ENCODE assay signal across 8 cellular contexts in genomic region chr9:116687074-116687761, GRCh38. TPM values are rescaled to one million over a fixed set of nuclear protein-coding genes. Genes with fewer than 3 reads are reported as not detected.
DNase-seq lines count a peak whose midpoint lies in the region; ATAC-seq and TF ChIP-seq lines count a peak whose summit lies in the region.

A gene with protein sequence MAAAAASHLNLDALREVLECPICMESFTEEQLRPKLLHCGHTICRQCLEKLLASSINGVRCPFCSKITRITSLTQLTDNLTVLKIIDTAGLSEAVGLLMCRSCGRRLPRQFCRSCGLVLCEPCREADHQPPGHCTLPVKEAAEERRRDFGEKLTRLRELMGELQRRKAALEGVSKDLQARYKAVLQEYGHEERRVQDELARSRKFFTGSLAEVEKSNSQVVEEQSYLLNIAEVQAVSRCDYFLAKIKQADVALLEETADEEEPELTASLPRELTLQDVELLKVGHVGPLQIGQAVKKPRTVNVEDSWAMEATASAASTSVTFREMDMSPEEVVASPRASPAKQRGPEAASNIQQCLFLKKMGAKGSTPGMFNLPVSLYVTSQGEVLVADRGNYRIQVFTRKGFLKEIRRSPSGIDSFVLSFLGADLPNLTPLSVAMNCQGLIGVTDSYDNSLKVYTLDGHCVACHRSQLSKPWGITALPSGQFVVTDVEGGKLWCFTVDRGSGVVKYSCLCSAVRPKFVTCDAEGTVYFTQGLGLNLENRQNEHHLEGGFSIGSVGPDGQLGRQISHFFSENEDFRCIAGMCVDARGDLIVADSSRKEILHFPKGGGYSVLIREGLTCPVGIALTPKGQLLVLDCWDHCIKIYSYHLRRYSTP (plus strand): TSS chr9:116687305. CDS start chr9:116697743, 10,438 bp downstream.

- peaks cover 6% of the 10 kb centered on the region for H3K36me3 Mint-ChIP-seq in activated CD4-positive, alpha-beta T cell treated with anti-CD3 and anti-CD28 coated beads, Interleukin-2, amount 10 ng/mL, durations not matched to agents 7 days and 5 days (ENCODE audit: low read depth)

- CTCF ChIA-PET in activated CD4-positive, alpha-beta T cell treated with anti-CD3 and anti-CD28 coated beads, Interleukin-2, amount 10 ng/mL, durations not matched to agents 7 days and 5 days (lab: Charles Lee), result no interaction called here

- POLR2A ChIA-PET in activated CD4-positive, alpha-beta T cell treated with anti-CD3 and anti-CD28 coated beads, Interleukin-2, amount 10 ng/mL, durations not matched to agents 7 days and 5 days (lab: Charles Lee), result no interaction called here

- DNase-seq in Ammon's horn (ENCODE audit: low spot score) (peak; percentile 92), NCI-H524 (lab: John Stamatoyannopoulos, UW) (peak; percentile 92 to 95), dedifferentiated amniotic fluid mesenchymal stem cell (ENCODE audit: extremely low spot score) (peak; percentile 86), left kidney (ENCODE audit: low read depth, low spot score) (peak; percentile 98)
- peak; percentile 93 for DNase-seq in activated CD4-positive, alpha-beta T cell treated with anti-CD3 and anti-CD28 coated beads, Interleukin-2, amount 10 ng/mL, durations not matched to agents 7 days and 5 days
- DNase-seq in stimulated activated CD4-positive, alpha-beta T cell treated with anti-CD3 and anti-CD28 coated beads, Interleukin-2, amount 100 ng/mL, for 24 hours, result peak; percentile 96

- H3K4me3 Mint-ChIP-seq in activated CD4-positive, alpha-beta T cell treated with anti-CD3 and anti-CD28 coated beads, Interleukin-2, amount 10 ng/mL, durations not matched to agents 7 days and 5 days, result peak within 1 kb of the TSS; percentile 85

- no peaks in the 10 kb centered on the region for H3K27me3 Mint-ChIP-seq in activated CD4-positive, alpha-beta T cell treated with anti-CD3 and anti-CD28 coated beads, Interleukin-2, amount 10 ng/mL, durations not matched to agents 7 days and 5 days

- peak; percentile 73 for TF ChIP-seq POLR2A in GM19099 (IDR thresholded peaks at IDR 0.05; ENCODE audit: extremely low read depth, insufficient read length, low read depth)

- peaks cover 50% of the 10 kb centered on the region for H3K4me1 Mint-ChIP-seq in activated CD4-positive, alpha-beta T cell treated with anti-CD3 and anti-CD28 coated beads, Interleukin-2, amount 10 ng/mL, durations not matched to agents 7 days and 5 days

- peaks cover 4% of the 10 kb centered on the region for H3K9me3 Mint-ChIP-seq in activated CD4-positive, alpha-beta T cell treated with anti-CD3 and anti-CD28 coated beads, Interleukin-2, amount 10 ng/mL, durations not matched to agents 7 days and 5 days

- peak within 1 kb of the TSS; percentile 91 for H3K27ac Mint-ChIP-seq in activated CD4-positive, alpha-beta T cell treated with anti-CD3 and anti-CD28 coated beads, Interleukin-2, amount 10 ng/mL, durations not matched to agents 7 days and 5 days

- peak; percentile 99 for ATAC-seq in HG03354 (IDR thresholded peaks at IDR 0.05; ENCODE audit: poor library complexity, severe bottlenecking, unreplicated experiment)

RNA-seq across cellular contexts. Expression of the gene that starts here (rescaled TPM):
- 10 to 100 TPM; 17.9 to 18.3 TPM for total RNA-seq in activated CD4-positive, alpha-beta T cell treated with anti-CD3 and anti-CD28 coated beads, Interleukin-2, amount 10 ng/mL, durations not matched to agents 7 days and 5 days

Comparison
In these comparisons a context has a peak if more than half of its experiments do, and no peak if none do; other contexts are left out.
1. Peak in every context shown above with its lines: DNase-seq and ATAC-seq.